Comparison of ENCODE assay signal across 18 cellular contexts in genomic region chr5:159403906-159404641, GRCh38.
DNase-seq lines count a peak whose midpoint lies in the region; ATAC-seq, FAIRE-seq and TF ChIP-seq lines count a peak whose summit lies in the region.
"Had no signal": no experiment of that assay in that cellular context is flagged by ENCODE, and none has a peak within 500 bp of the region (broad histone marks: within the 10 kb centered on the region; RNA-seq: fewer than 3 reads in every experiment).

No MANE protein-coding gene starts in this region.

- H3K4me1 ChIP-seq in esophagus muscularis mucosa (peaks cover 0 to 8% (median 3%) of the 10 kb centered on the region in 4 donors), prostate gland (replicated peaks) (no peaks in the 10 kb centered on the region), kidney (ENCODE audit: control insufficient read depth in 1 of 2, insufficient read depth in 1 of 2, low read depth in 1 of 2, low read length in 2 of 2) (no peaks in the 10 kb centered on the region)

- no peak for TF ChIP-seq EP300 in esophagus muscularis mucosa (IDR thresholded peaks at IDR 0.05)

- FAIRE-seq in kidney (lab: Jason Lieb, UNC) = no peak

- no peak for ATAC-seq in GM19023 (IDR thresholded peaks at IDR 0.05; ENCODE audit: unreplicated experiment)
- ATAC-seq: esophagus mucosa, heart right ventricle had no signal

- no peaks in the 10 kb centered on the region for H3K36me3 ChIP-seq in esophagus muscularis mucosa
- no peaks in the 10 kb centered on the region for H3K36me3 ChIP-seq in prostate gland
- no peaks in the 10 kb centered on the region for H3K36me3 ChIP-seq in kidney (ENCODE audit: control insufficient read depth in 1 of 2, insufficient read depth in 2 of 2, low read length in 2 of 2)
- H3K36me3 ChIP-seq: heart right ventricle had no signal

- DNase-seq in A172 (ENCODE audit: low spot score) (peak; percentile 78), EL (peak; percentile 3), NCI-H524 treated with DMSO at 0.1 percent for 48 hours (lab: John Stamatoyannopoulos, UW) (peak; percentile 41), esophagus muscularis mucosa (ENCODE audit: extremely low spot score) (peak; percentile 80), prostate gland (ENCODE audit: low spot score) (no peak), NCI-H2081 (lab: John Stamatoyannopoulos, UW) (no peak), kidney (no peak)
- DNase-seq: activated CD4-positive, alpha-beta memory T cell treated with anti-CD3 and anti-CD28 coated beads for 36 hours; activated naive CD4-positive, alpha-beta T cell treated with anti-CD3 and anti-CD28 coated beads, Interleukin-2, amount 50 U/mL, for 16 hours; activated T-cell treated with anti-CD3 and anti-CD28 coated beads, Interleukin-2, amount 50 U/mL, for 24 hours; COR-L47; GF-D8; heart right ventricle; islet precursor cell; stimulated activated CD4-positive, alpha-beta T cell treated with anti-CD3 and anti-CD28 coated beads, Interleukin-15, amount 100 ng/mL, for 24 hours; SW 1271 had no signal

- WGBS in esophagus muscularis mucosa = 35% methylated on average over 6 of the region's 6 CpGs
- WGBS in prostate gland = 47% methylated on average over 6 of the region's 6 CpGs

- no peak overlapping the region for H3K9ac ChIP-seq in kidney (ENCODE audit: low read length in 2 of 2)

- intact Hi-C loops in esophagus muscularis mucosa (cut with DNase I) = no loop called here
- intact Hi-C loops in prostate gland (cut with DNase I) = no loop called here
- intact Hi-C loops in kidney (cut with DNase I) = no loop called here

- H3K9me3 ChIP-seq in esophagus muscularis mucosa = no peaks in the 10 kb centered on the region
- no peaks in the 10 kb centered on the region for H3K9me3 ChIP-seq in prostate gland
- H3K9me3 ChIP-seq in kidney (ENCODE audit: control insufficient read depth in 1 of 2, low read length in 2 of 2) = no peaks in the 10 kb centered on the region
- H3K9me3 ChIP-seq: heart right ventricle had no signal

- no peak overlapping the region for H3K4me3 ChIP-seq in esophagus muscularis mucosa
- no peak overlapping the region for H3K4me3 ChIP-seq in prostate gland
- H3K4me3 ChIP-seq in kidney (ENCODE audit: low read length in 2 of 2) = no peak overlapping the region
- H3K4me3 ChIP-seq: heart right ventricle had no signal

- peaks cover 0 to 8% (median 0%) of the 10 kb centered on the region in 4 donors for H3K27me3 ChIP-seq in esophagus muscularis mucosa
- no peaks in the 10 kb centered on the region for H3K27me3 ChIP-seq in prostate gland (replicated peaks; ENCODE audit: insufficient read depth)

- no peak overlapping the region for H3K27ac ChIP-seq in esophagus muscularis mucosa (replicated peaks in 1 of 4)
- no peak overlapping the region for H3K27ac ChIP-seq in prostate gland
- no peak overlapping the region for H3K27ac ChIP-seq in kidney (ENCODE audit: low read depth in 2 of 2, low read length in 2 of 2)
- H3K27ac ChIP-seq: heart right ventricle had no signal

- no peak for TF ChIP-seq POLR2A in esophagus muscularis mucosa (IDR thresholded peaks at IDR 0.05; ENCODE audit: low read depth)
- no peak for TF ChIP-seq POLR2A in prostate gland (IDR thresholded peaks at IDR 0.05)

- TF ChIP-seq CTCF in esophagus muscularis mucosa (IDR thresholded peaks at IDR 0.05) = no peak
- no peak for TF ChIP-seq CTCF in prostate gland (IDR thresholded peaks at IDR 0.05)
- TF ChIP-seq CTCF in kidney (IDR thresholded peaks at IDR 0.05; ENCODE audit: borderline replicate concordance, extremely low read depth, insufficient read depth) = no peak

Comparison
In these comparisons a context has a peak if more than half of its experiments do, and no peak if none do; other contexts are left out.
1. DNase-seq: peak in A172 (single experiment), EL (single experiment), NCI-H524 treated with DMSO at 0.1 percent for 48 hours (single experiment) and esophagus muscularis mucosa (single experiment); none in prostate gland (single experiment), NCI-H2081 (0 of 2) and kidney (single experiment).